ENCODE assay signal across 20 cellular contexts in the genomic region with DNA sequence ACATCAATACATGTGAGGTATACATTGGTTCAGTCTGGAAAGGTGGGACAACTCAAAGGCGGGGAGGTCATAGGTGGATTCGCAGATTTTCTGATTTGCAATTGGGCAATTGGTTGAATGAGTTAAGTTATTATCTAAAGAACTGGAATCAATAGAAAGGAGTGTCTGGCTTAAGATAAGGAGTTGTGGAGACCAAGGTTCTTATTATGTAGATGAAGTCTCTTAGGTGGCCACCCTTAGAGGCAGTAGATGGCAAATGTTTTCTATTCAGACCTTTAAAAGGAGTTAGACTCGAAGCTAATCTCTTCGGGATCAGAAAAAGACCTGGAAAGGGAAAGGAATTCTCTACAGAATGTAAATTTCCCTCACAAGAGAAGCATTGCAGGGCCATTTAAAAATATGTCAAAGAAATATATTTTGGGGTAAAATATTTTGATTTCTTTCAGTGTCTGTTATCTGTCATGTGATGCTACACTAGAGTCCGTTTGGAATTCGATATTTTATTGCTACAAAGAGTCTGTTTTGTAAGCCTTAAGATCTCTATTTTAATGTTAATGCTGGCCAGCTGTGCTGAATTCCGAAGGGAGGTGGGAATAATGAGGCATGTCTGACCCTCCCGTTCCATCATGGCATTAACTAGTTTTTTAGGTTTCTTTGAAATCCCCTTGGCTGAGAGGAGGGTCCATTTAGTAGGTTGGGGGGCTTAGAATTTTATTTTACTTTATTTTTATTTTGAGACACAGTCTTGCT.
"Had no signal": no experiment of that assay in that cellular context is flagged by ENCODE, and none has a peak within 500 bp of the region (broad histone marks: within the 10 kb centered on the region; RNA-seq: fewer than 3 reads in every experiment).

No MANE protein-coding gene starts in this region.

- H3K9me3 ChIP-seq: gastrocnemius medialis had no signal

- H3K27ac ChIP-seq: gastrocnemius medialis, heart left ventricle, left ventricle myocardium inferior, right atrium auricular region, skin epidermis, VCaP had no signal

- H3K36me3 Mint-ChIP-seq: activated naive CD4-positive, alpha-beta T cell treated with anti-CD3 and anti-CD28 coated beads, Interleukin-2, amount 50 U/mL, for 24 hours; naive thymus-derived CD8-positive, alpha-beta T cell had no signal

- DNase-seq: activated CD4-positive, alpha-beta T cell treated with anti-CD3 and anti-CD28 coated beads, Interleukin-2, amount 50 U/mL, for 48 hours; caudate nucleus; effector memory CD8-positive, alpha-beta T cell; gastrocnemius medialis; heart left ventricle; kidney; left ventricle myocardium inferior; occipital lobe; stimulated activated CD4-positive, alpha-beta T cell treated with anti-CD3 and anti-CD28 coated beads, Interleukin-15, amount 100 ng/mL, for 24 hours; stimulated activated CD4-positive, alpha-beta T cell treated with anti-CD3 and anti-CD28 coated beads, Interleukin-4, amount 100 ng/mL, for 24 hours; stimulated activated naive CD4-positive, alpha-beta T cell; trophoblast cell had no signal

- H3K4me3 ChIP-seq: gastrocnemius medialis, heart left ventricle, left ventricle myocardium inferior, right atrium auricular region, skin epidermis had no signal

- H3K4me1 ChIP-seq: gastrocnemius medialis, left ventricle myocardium inferior, right atrium auricular region had no signal

- H3K36me3 ChIP-seq: gastrocnemius medialis, heart left ventricle, left ventricle myocardium inferior, right atrium auricular region had no signal

- H3K27ac Mint-ChIP-seq: activated naive CD4-positive, alpha-beta T cell treated with anti-CD3 and anti-CD28 coated beads, Interleukin-2, amount 50 U/mL, for 24 hours; activated T-helper 2 cell treated with anti-CD3 and anti-CD28 coated beads, Interferon-gamma antibody, Interleukin-2, Interleukin-4, amounts not matched to agents 10 μg/mL and 5 μg/mL and 100 μg/mL, durations not matched to agents 14 hours and 24 hours and 36 hours; effector memory CD8-positive, alpha-beta T cell; memory B cell; naive thymus-derived CD8-positive, alpha-beta T cell; progenitor cell of endocrine pancreas had no signal

- H3K4me3 Mint-ChIP-seq: activated naive CD4-positive, alpha-beta T cell treated with anti-CD3 and anti-CD28 coated beads, Interleukin-2, amount 50 U/mL, for 24 hours; effector memory CD8-positive, alpha-beta T cell; memory B cell; naive thymus-derived CD8-positive, alpha-beta T cell had no signal

- H3K9me3 Mint-ChIP-seq: activated naive CD4-positive, alpha-beta T cell treated with anti-CD3 and anti-CD28 coated beads, Interleukin-2, amount 50 U/mL, for 24 hours; activated T-helper 2 cell treated with anti-CD3 and anti-CD28 coated beads, Interferon-gamma antibody, Interleukin-2, Interleukin-4, amounts not matched to agents 10 μg/mL and 5 μg/mL and 100 μg/mL, durations not matched to agents 14 hours and 24 hours and 36 hours; effector memory CD8-positive, alpha-beta T cell; memory B cell had no signal

- H3K4me1 Mint-ChIP-seq: activated naive CD4-positive, alpha-beta T cell treated with anti-CD3 and anti-CD28 coated beads, Interleukin-2, amount 50 U/mL, for 24 hours had no signal

- H3K27me3 ChIP-seq: gastrocnemius medialis, right atrium auricular region had no signal
